Comparison of ENCODE assay signal across 1 cellular context in genomic region chr19:6354098-6354674, GRCh38.
TF ChIP-seq lines count a peak whose summit lies in the region.

No MANE protein-coding gene starts in this region.

TF ChIP-seq in WTC11, 78 proteins besides CTCF, POLR2A, EP300 and RAD21 (continued from another document):
- no peak for TF ChIP-seq ERG (CRISPR knock-in tag; IDR thresholded peaks at IDR 0.05)
- no peak for TF ChIP-seq RELA (CRISPR knock-in tag; IDR thresholded peaks at IDR 0.05; ENCODE audit: borderline replicate concordance)
- no peak for TF ChIP-seq NR2C2 (CRISPR knock-in tag; IDR thresholded peaks at IDR 0.05)
- TF ChIP-seq ZNF263 (CRISPR knock-in tag; IDR thresholded peaks at IDR 0.05; ENCODE audit: low read depth): no peak
- no peak for TF ChIP-seq JAZF1 (CRISPR knock-in tag; IDR thresholded peaks at IDR 0.05)
- no peak for TF ChIP-seq ZNF232 (CRISPR knock-in tag; IDR thresholded peaks at IDR 0.05)
- no peak for TF ChIP-seq E2F4 (CRISPR knock-in tag; IDR thresholded peaks at IDR 0.05; ENCODE audit: borderline replicate concordance, low read depth)
- no peak for TF ChIP-seq ZNF396 (CRISPR knock-in tag; IDR thresholded peaks at IDR 0.05; ENCODE audit: borderline replicate concordance)
- no peak for TF ChIP-seq ZNF425 (CRISPR knock-in tag; conservative IDR thresholded peaks at IDR 0.05)
- no peak for TF ChIP-seq JUN (CRISPR knock-in tag; IDR thresholded peaks at IDR 0.05)
- no peak for TF ChIP-seq CBFB (CRISPR knock-in tag; IDR thresholded peaks at IDR 0.05; ENCODE audit: low read depth)
